In the genomic region with DNA sequence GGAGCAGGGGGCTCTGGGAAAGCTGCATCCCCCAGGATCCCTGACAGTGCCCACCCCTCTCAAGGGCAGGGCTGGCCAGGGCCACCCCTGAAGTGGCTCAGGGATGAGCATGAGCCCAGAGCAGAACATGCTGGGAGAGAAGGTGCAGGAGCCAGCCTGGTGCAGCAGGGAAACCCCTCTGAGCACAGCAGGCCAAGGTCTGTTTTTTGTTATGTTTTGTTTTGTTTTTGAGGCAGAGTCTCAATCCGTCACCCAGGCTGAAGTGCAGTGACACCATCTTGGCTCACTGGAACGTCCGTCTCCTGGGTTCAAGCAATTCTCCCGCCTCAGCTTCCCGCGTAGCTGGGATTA, we compare ENCODE assay signal across 9 cellular contexts. TPM values are rescaled to one million over a fixed set of nuclear protein-coding genes. Genes with fewer than 3 reads are reported as not detected.
A peak's percentile ranks its signal among the peaks of the same experiment; 100 is the strongest.
DNase-seq lines count a peak whose midpoint lies in the region; ATAC-seq and TF ChIP-seq lines count a peak whose summit lies in the region.
"Had no signal": no experiment of that assay in that cellular context is flagged by ENCODE, and none has a peak within 500 bp of the region (broad histone marks: within the 10 kb centered on the region; RNA-seq: fewer than 3 reads in every experiment).

No MANE protein-coding gene starts in this region.

- H3K36me3 Mint-ChIP-seq in activated T-cell treated with anti-CD3 and anti-CD28 coated beads, Interleukin-2, amount 50 U/mL, for 72 hours (ENCODE audit: insufficient read depth in 2 of 2): peaks cover 5 to 6% of the 10 kb centered on the region in 2 donors
- peaks cover 5% of the 10 kb centered on the region for H3K36me3 Mint-ChIP-seq in activated T-helper 2 cell treated with anti-CD3 and anti-CD28 coated beads, Interferon-gamma antibody, Interleukin-2, Interleukin-4, amounts not matched to agents 10 μg/mL and 5 μg/mL and 100 μg/mL, durations not matched to agents 14 hours and 24 hours and 36 hours (ENCODE audit: low read depth)
- H3K36me3 Mint-ChIP-seq in type B pancreatic cell: peaks cover 4% of the 10 kb centered on the region

- no peaks in the 10 kb centered on the region for H3K9me3 Mint-ChIP-seq in activated T-cell treated with anti-CD3 and anti-CD28 coated beads, Interleukin-2, amount 50 U/mL, for 72 hours
- no peaks in the 10 kb centered on the region for H3K9me3 Mint-ChIP-seq in activated T-helper 2 cell treated with anti-CD3 and anti-CD28 coated beads, Interferon-gamma antibody, Interleukin-2, Interleukin-4, amounts not matched to agents 10 μg/mL and 5 μg/mL and 100 μg/mL, durations not matched to agents 14 hours and 24 hours and 36 hours
- no peaks in the 10 kb centered on the region for H3K9me3 Mint-ChIP-seq in type B pancreatic cell

- H3K9me3 ChIP-seq in mesodermal cell (ENCODE audit: control insufficient read depth, low read length): no peaks in the 10 kb centered on the region

- H3K27ac Mint-ChIP-seq in activated T-cell treated with anti-CD3 and anti-CD28 coated beads, Interleukin-2, amount 50 U/mL, for 72 hours: no peak overlapping the region
- H3K27ac Mint-ChIP-seq in activated T-helper 2 cell treated with anti-CD3 and anti-CD28 coated beads, Interferon-gamma antibody, Interleukin-2, Interleukin-4, amounts not matched to agents 10 μg/mL and 5 μg/mL and 100 μg/mL, durations not matched to agents 14 hours and 24 hours and 36 hours: no peak overlapping the region
- peak overlapping the region; percentile 77 for H3K27ac Mint-ChIP-seq in type B pancreatic cell

- H3K4me1 ChIP-seq in mesodermal cell (ENCODE audit: control insufficient read depth, insufficient read depth, low read length, poor library complexity, severe bottlenecking): peaks cover 15% of the 10 kb centered on the region

- peak overlapping the region; percentile 77 to 81 for H3K4me3 Mint-ChIP-seq in activated T-cell treated with anti-CD3 and anti-CD28 coated beads, Interleukin-2, amount 50 U/mL, for 72 hours
- peak overlapping the region; percentile 64 for H3K4me3 Mint-ChIP-seq in activated T-helper 2 cell treated with anti-CD3 and anti-CD28 coated beads, Interferon-gamma antibody, Interleukin-2, Interleukin-4, amounts not matched to agents 10 μg/mL and 5 μg/mL and 100 μg/mL, durations not matched to agents 14 hours and 24 hours and 36 hours (ENCODE audit: low read depth)
- peak overlapping the region; percentile 73 for H3K4me3 Mint-ChIP-seq in type B pancreatic cell

- H3K27me3 Mint-ChIP-seq in activated T-cell treated with anti-CD3 and anti-CD28 coated beads, Interleukin-2, amount 50 U/mL, for 72 hours (ENCODE audit: low read depth): peaks cover 9% of the 10 kb centered on the region
- peaks cover 15% of the 10 kb centered on the region for H3K27me3 Mint-ChIP-seq in activated T-helper 2 cell treated with anti-CD3 and anti-CD28 coated beads, Interferon-gamma antibody, Interleukin-2, Interleukin-4, amounts not matched to agents 10 μg/mL and 5 μg/mL and 100 μg/mL, durations not matched to agents 14 hours and 24 hours and 36 hours (ENCODE audit: low read depth)
- H3K27me3 Mint-ChIP-seq in type B pancreatic cell: peaks cover 34% of the 10 kb centered on the region

- no peak for TF ChIP-seq CTCF in type B pancreatic cell (conservative IDR thresholded peaks at IDR 0.05)

- DNase-seq in activated T-cell treated with anti-CD3 and anti-CD28 coated beads, Interleukin-2, amount 50 U/mL, for 72 hours: no peak
- no peak for DNase-seq in activated T-cell treated with anti-CD3 and anti-CD28 coated beads, Interleukin-2, amount 50 U/mL, for 48 hours
- DNase-seq in activated T-helper 2 cell treated with anti-CD3 and anti-CD28 coated beads, Interferon-gamma antibody, Interleukin-2, Interleukin-4, amounts not matched to agents 10 μg/mL and 5 μg/mL and 100 μg/mL, durations not matched to agents 14 hours and 24 hours and 36 hours (ENCODE audit: low spot score): no peak
- DNase-seq in type B pancreatic cell (ENCODE audit: extremely low spot score, unreplicated experiment) (no peak), NCI-H82 treated with DMSO at 0.1 percent for 48 hours (lab: John Stamatoyannopoulos, UW; ENCODE audit: unreplicated experiment) (no peak), mesenteric fat pad (ENCODE audit: low spot score) (no peak)
- no peak for DNase-seq in stimulated activated CD4-positive, alpha-beta T cell treated with anti-CD3 and anti-CD28 coated beads, Interleukin-1b, Interleukin-23, amount 100 ng/mL, for 48 hours

- peak overlapping the region; percentile 67 for H3K4me3 ChIP-seq in mesodermal cell (ENCODE audit: extremely low read depth, insufficient read depth, low read length, poor library complexity, severe bottlenecking)

- intact Hi-C loops in activated T-helper 2 cell treated with anti-CD3 and anti-CD28 coated beads, Interferon-gamma antibody, Interleukin-2, Interleukin-4, amounts not matched to agents 10 μg/mL and 5 μg/mL and 100 μg/mL, durations not matched to agents 14 hours and 24 hours and 36 hours (cut with micrococcal nuclease): no loop called here

- 86 to 95% methylated on average over 6 of the region's 6 CpGs for WGBS in mesodermal cell (ENCODE audit: insufficient coverage in 2 of 2), 2 experiments

- H3K27ac ChIP-seq in mesodermal cell (ENCODE audit: low read depth, low read length, severe bottlenecking): no peak overlapping the region

- H3K4me1 Mint-ChIP-seq in activated T-cell treated with anti-CD3 and anti-CD28 coated beads, Interleukin-2, amount 50 U/mL, for 72 hours (ENCODE audit: low read depth): peaks cover 53% of the 10 kb centered on the region
- peaks cover 39% of the 10 kb centered on the region for H3K4me1 Mint-ChIP-seq in activated T-helper 2 cell treated with anti-CD3 and anti-CD28 coated beads, Interferon-gamma antibody, Interleukin-2, Interleukin-4, amounts not matched to agents 10 μg/mL and 5 μg/mL and 100 μg/mL, durations not matched to agents 14 hours and 24 hours and 36 hours (ENCODE audit: low read depth)
- peaks cover 37% of the 10 kb centered on the region for H3K4me1 Mint-ChIP-seq in type B pancreatic cell (ENCODE audit: unreplicated experiment)

- no peak for ATAC-seq in activated T-cell treated with anti-CD3 and anti-CD28 coated beads, Interleukin-2, amount 50 U/mL, for 72 hours (replicated peaks in 1 of 2)

- H3K36me3 ChIP-seq in mesodermal cell (ENCODE audit: control insufficient read depth, insufficient read depth, low read length): peaks cover 10% of the 10 kb centered on the region

RNA-seq across cellular contexts. Expression of a gene that starts 0.8 kb away (rescaled TPM):
- total RNA-seq in activated T-cell treated with anti-CD3 and anti-CD28 coated beads, Interleukin-2, amount 50 U/mL, for 72 hours: 100 to 1,000 TPM; 108 to 114 TPM
- 102 and 106 TPM in 2 replicates for total RNA-seq in activated T-helper 2 cell treated with anti-CD3 and anti-CD28 coated beads, Interferon-gamma antibody, Interleukin-2, Interleukin-4, amounts not matched to agents 10 μg/mL and 5 μg/mL and 100 μg/mL, durations not matched to agents 14 hours and 24 hours and 36 hours
- 68.0 TPM for polyA plus RNA-seq in mesodermal cell (2013, experiment 1 of 2)
- 49.7 TPM for polyA plus RNA-seq in mesodermal cell (2013, experiment 2 of 2)
- total RNA-seq in type B pancreatic cell (ENCODE audit: low replicate concordance): 119 and 133 TPM in 2 replicates
- total RNA-seq in mesenteric fat pad: 74.3 TPM

RNA-seq across cellular contexts. Expression of a gene that starts 5.7 kb away (rescaled TPM):
- 10 to 100 TPM; 25.5 to 28.8 TPM for total RNA-seq in activated T-cell treated with anti-CD3 and anti-CD28 coated beads, Interleukin-2, amount 50 U/mL, for 72 hours
- 2.2 and 2.9 TPM in 2 replicates for total RNA-seq in activated T-helper 2 cell treated with anti-CD3 and anti-CD28 coated beads, Interferon-gamma antibody, Interleukin-2, Interleukin-4, amounts not matched to agents 10 μg/mL and 5 μg/mL and 100 μg/mL, durations not matched to agents 14 hours and 24 hours and 36 hours
- polyA plus RNA-seq in mesodermal cell (2013, experiment 1 of 2): 5.9 TPM
- polyA plus RNA-seq in mesodermal cell (2013, experiment 2 of 2): 5.6 TPM
- total RNA-seq in type B pancreatic cell (ENCODE audit: low replicate concordance): 2.6 and 10.2 TPM in 2 replicates
- 0.42 TPM for total RNA-seq in mesenteric fat pad

RNA-seq across cellular contexts. Expression of a gene that starts 11.0 kb away (rescaled TPM):
- total RNA-seq in activated T-cell treated with anti-CD3 and anti-CD28 coated beads, Interleukin-2, amount 50 U/mL, for 72 hours: 1 to 10 TPM; 3.4 to 5.2 TPM
- total RNA-seq in activated T-helper 2 cell treated with anti-CD3 and anti-CD28 coated beads, Interferon-gamma antibody, Interleukin-2, Interleukin-4, amounts not matched to agents 10 μg/mL and 5 μg/mL and 100 μg/mL, durations not matched to agents 14 hours and 24 hours and 36 hours: 0.25 TPM in 1 of 2 replicates, not detected in the other
- polyA plus RNA-seq in mesodermal cell (2013, experiment 1 of 2): 0.37 TPM
- 0.40 TPM for polyA plus RNA-seq in mesodermal cell (2013, experiment 2 of 2)
- 1.2 TPM in 1 of 2 replicates, not detected in the other for total RNA-seq in type B pancreatic cell (ENCODE audit: low replicate concordance)
- total RNA-seq in mesenteric fat pad: not detected
- total RNA-seq: left colon had no signal

RNA-seq across cellular contexts. Expression of a gene that starts 31.9 kb away (rescaled TPM):
- 10 to 100 TPM; 64.8 to 64.9 TPM for total RNA-seq in activated T-cell treated with anti-CD3 and anti-CD28 coated beads, Interleukin-2, amount 50 U/mL, for 72 hours
- 77.2 and 81.8 TPM in 2 replicates for total RNA-seq in activated T-helper 2 cell treated with anti-CD3 and anti-CD28 coated beads, Interferon-gamma antibody, Interleukin-2, Interleukin-4, amounts not matched to agents 10 μg/mL and 5 μg/mL and 100 μg/mL, durations not matched to agents 14 hours and 24 hours and 36 hours
- 59.7 TPM for polyA plus RNA-seq in mesodermal cell (2013, experiment 1 of 2)
- polyA plus RNA-seq in mesodermal cell (2013, experiment 2 of 2): 48.3 TPM
- total RNA-seq in type B pancreatic cell (ENCODE audit: low replicate concordance) (65.5 and 74.0 TPM in 2 replicates), mesenteric fat pad (57.1 TPM)

RNA-seq across cellular contexts. Expression of a gene that starts 32.4 kb away (rescaled TPM):
- total RNA-seq in activated T-cell treated with anti-CD3 and anti-CD28 coated beads, Interleukin-2, amount 50 U/mL, for 72 hours: 100 to 1,000 TPM; 120 to 141 TPM
- total RNA-seq in activated T-helper 2 cell treated with anti-CD3 and anti-CD28 coated beads, Interferon-gamma antibody, Interleukin-2, Interleukin-4, amounts not matched to agents 10 μg/mL and 5 μg/mL and 100 μg/mL, durations not matched to agents 14 hours and 24 hours and 36 hours: 112 and 115 TPM in 2 replicates
- polyA plus RNA-seq in mesodermal cell (2013, experiment 1 of 2): 33.4 TPM
- 27.2 TPM for polyA plus RNA-seq in mesodermal cell (2013, experiment 2 of 2)
- total RNA-seq in type B pancreatic cell (ENCODE audit: low replicate concordance) (60.0 and 75.2 TPM in 2 replicates), mesenteric fat pad (25.0 TPM)
